In genomic region chr19:42626181-42626580, GRCh38 we compare ENCODE assay signal across 2 cellular contexts.
TF ChIP-seq lines count a peak whose summit lies in the region.

No MANE protein-coding gene starts in this region.

TF ChIP-seq in HepG2, 621 proteins besides CTCF, POLR2A, EP300 and RAD21 (continued from another document):
- TF ChIP-seq, protein P1, sequence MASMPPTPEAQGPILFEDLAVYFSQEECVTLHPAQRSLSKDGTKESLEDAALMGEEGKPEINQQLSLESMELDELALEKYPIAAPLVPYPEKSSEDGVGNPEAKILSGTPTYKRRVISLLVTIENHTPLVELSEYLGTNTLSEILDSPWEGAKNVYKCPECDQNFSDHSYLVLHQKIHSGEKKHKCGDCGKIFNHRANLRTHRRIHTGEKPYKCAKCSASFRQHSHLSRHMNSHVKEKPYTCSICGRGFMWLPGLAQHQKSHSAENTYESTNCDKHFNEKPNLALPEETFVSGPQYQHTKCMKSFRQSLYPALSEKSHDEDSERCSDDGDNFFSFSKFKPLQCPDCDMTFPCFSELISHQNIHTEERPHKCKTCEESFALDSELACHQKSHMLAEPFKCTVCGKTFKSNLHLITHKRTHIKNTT (CRISPR knock-in tag; IDR thresholded peaks at IDR 0.05), result no peak
- TF ChIP-seq CSRNP2 (CRISPR knock-in tag; conservative IDR thresholded peaks at IDR 0.05; ENCODE audit: low read depth), result no peak
- no peak for TF ChIP-seq GPN1 (CRISPR knock-in tag; IDR thresholded peaks at IDR 0.05; ENCODE audit: borderline replicate concordance)
- TF ChIP-seq ZNF138 (CRISPR knock-in tag; IDR thresholded peaks at IDR 0.05; ENCODE audit: low read depth), result no peak
- TF ChIP-seq ZNF562 (CRISPR knock-in tag; IDR thresholded peaks at IDR 0.05; ENCODE audit: borderline replicate concordance), result no peak
- no peak for TF ChIP-seq CBFB (CRISPR knock-in tag; IDR thresholded peaks at IDR 0.05)

TF ChIP-seq in GM23338, 12 proteins besides CTCF, POLR2A, EP300 and RAD21 (continued from another document):
- no peak for TF ChIP-seq ZNF462 (CRISPR knock-in tag; IDR thresholded peaks at IDR 0.05)
- TF ChIP-seq REST (IDR thresholded peaks at IDR 0.05; ENCODE audit: unreplicated experiment), result no peak
- TF ChIP-seq ETS1 (IDR thresholded peaks at IDR 0.05), result no peak
- no peak for TF ChIP-seq EZH2 (IDR thresholded peaks at IDR 0.05; ENCODE audit: low read depth, unreplicated experiment)
- TF ChIP-seq STAT1 (IDR thresholded peaks at IDR 0.05; ENCODE audit: unreplicated experiment), result no peak
- no peak for TF ChIP-seq CREB1 (CRISPR knock-in tag; IDR thresholded peaks at IDR 0.05; ENCODE audit: low read depth)
- TF ChIP-seq POLR2AphosphoS5 (IDR thresholded peaks at IDR 0.05; ENCODE audit: low read depth), result no peak
- no peak for TF ChIP-seq ZNF114 (CRISPR knock-in tag; IDR thresholded peaks at IDR 0.05)
- no peak for TF ChIP-seq EZH2phosphoT487 (IDR thresholded peaks at IDR 0.05; ENCODE audit: unreplicated experiment)
